Comparison of ENCODE assay signal across 8 cellular contexts in genomic region chr17:36544320-36545092, GRCh38. TPM values are rescaled to one million over a fixed set of nuclear protein-coding genes. Genes with fewer than 3 reads are reported as not detected.
DNase-seq lines count a peak whose midpoint lies in the region; ATAC-seq, FAIRE-seq and TF ChIP-seq lines count a peak whose summit lies in the region.

A gene with protein sequence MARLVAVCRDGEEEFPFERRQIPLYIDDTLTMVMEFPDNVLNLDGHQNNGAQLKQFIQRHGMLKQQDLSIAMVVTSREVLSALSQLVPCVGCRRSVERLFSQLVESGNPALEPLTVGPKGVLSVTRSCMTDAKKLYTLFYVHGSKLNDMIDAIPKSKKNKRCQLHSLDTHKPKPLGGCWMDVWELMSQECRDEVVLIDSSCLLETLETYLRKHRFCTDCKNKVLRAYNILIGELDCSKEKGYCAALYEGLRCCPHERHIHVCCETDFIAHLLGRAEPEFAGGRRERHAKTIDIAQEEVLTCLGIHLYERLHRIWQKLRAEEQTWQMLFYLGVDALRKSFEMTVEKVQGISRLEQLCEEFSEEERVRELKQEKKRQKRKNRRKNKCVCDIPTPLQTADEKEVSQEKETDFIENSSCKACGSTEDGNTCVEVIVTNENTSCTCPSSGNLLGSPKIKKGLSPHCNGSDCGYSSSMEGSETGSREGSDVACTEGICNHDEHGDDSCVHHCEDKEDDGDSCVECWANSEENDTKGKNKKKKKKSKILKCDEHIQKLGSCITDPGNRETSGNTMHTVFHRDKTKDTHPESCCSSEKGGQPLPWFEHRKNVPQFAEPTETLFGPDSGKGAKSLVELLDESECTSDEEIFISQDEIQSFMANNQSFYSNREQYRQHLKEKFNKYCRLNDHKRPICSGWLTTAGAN (plus strand): TSS chr17:36544919. CDS start chr17:36545725, 806 bp downstream.

- no peaks in the 10 kb centered on the region for H3K27me3 ChIP-seq in AG04450 (ENCODE audit: control insufficient read depth, insufficient read depth, low read length)
- H3K27me3 ChIP-seq in bronchial epithelial cell (ENCODE audit: control insufficient read depth, insufficient read depth, low read length): no peaks in the 10 kb centered on the region
- no peaks in the 10 kb centered on the region for H3K27me3 ChIP-seq in smooth muscle cell (ENCODE audit: low read depth)

- CTCF ChIA-PET in AG04450 (lab: Charles Lee) (interaction anchor here (1.0 kb wide), 1 partner anchor 61 kb away, joined by 3 read pairs; no protein-coding TSS in a partner anchor), activated B cell treated with CpG ODN at 0.5 μM for 24 hours (lab: Charles Lee) (interaction anchor here (0.7 to 2.4 kb wide), 2 partner anchors 10 to 59 kb away, joined by 6 to 12 read pairs; partner anchors contain the start of genes MYO19 and PIGW)

- no peaks in the 10 kb centered on the region for H3K9me3 Mint-ChIP-seq in activated B cell treated with CpG ODN at 0.5 μM for 24 hours
- no peaks in the 10 kb centered on the region for H3K9me3 Mint-ChIP-seq in immature natural killer cell

- peaks cover 2% of the 10 kb centered on the region for H3K36me3 ChIP-seq in bronchial epithelial cell (ENCODE audit: control insufficient read depth, insufficient read depth, low read length)
- no peaks in the 10 kb centered on the region for H3K36me3 ChIP-seq in smooth muscle cell (ENCODE audit: low read depth)

- DNase-seq in AG04450 (ENCODE audit: low read depth, low spot score) (peak; percentile 69), NCI-H345 (lab: John Stamatoyannopoulos, UW) (peak; percentile 94), activated B cell treated with CpG ODN at 0.5 μM for 24 hours (peak; percentile 88), bronchial epithelial cell (ENCODE audit: low read depth) (peak; percentile 83), immature natural killer cell (peak; percentile 88 to 95 (median 90)), smooth muscle cell (lab: John Stamatoyannopoulos, UW; ENCODE audit: unreplicated experiment) (peak; percentile 96)

- peaks cover 27% of the 10 kb centered on the region for H3K4me1 ChIP-seq in smooth muscle cell (ENCODE audit: low read depth)

- H3K27ac Mint-ChIP-seq in activated B cell treated with CpG ODN at 0.5 μM for 24 hours (peak within 1 kb of the TSS; percentile 97), immature natural killer cell (peak within 1 kb of the TSS; percentile 97 to 99 (median 99))

- H3K79me2 ChIP-seq in smooth muscle cell (ENCODE audit: low read depth): peaks cover 60% of the 10 kb centered on the region

- H2AFZ ChIP-seq in smooth muscle cell (ENCODE audit: low read depth): peak within 1 kb of the TSS; percentile 99

- H3K4me3 Mint-ChIP-seq in activated B cell treated with CpG ODN at 0.5 μM for 24 hours (peak within 1 kb of the TSS; percentile 99), immature natural killer cell (peak within 1 kb of the TSS; percentile 93 to 97 (median 96))

- peak; percentile 52 for ATAC-seq in GM19023 (IDR thresholded peaks at IDR 0.05; ENCODE audit: unreplicated experiment)
- peak; percentile 51 for ATAC-seq in HG03175 (IDR thresholded peaks at IDR 0.05; ENCODE audit: unreplicated experiment)
- ATAC-seq in activated B cell treated with CpG ODN at 0.5 μM for 24 hours (ENCODE audit: low read depth): peak; percentile 70

- H3K9me3 ChIP-seq in AG04450 (ENCODE audit: control insufficient read depth, insufficient read depth, low read length) (no peaks in the 10 kb centered on the region; the same call in 1 of the 2 replicates), smooth muscle cell (replicated peaks; ENCODE audit: low read depth) (no peaks in the 10 kb centered on the region)

- H3K9ac ChIP-seq in smooth muscle cell (ENCODE audit: low read depth): peak within 1 kb of the TSS; percentile 99

- POLR2A ChIA-PET in AG04450 (lab: Yijun Ruan, JAX) (interaction anchor here (1.1 to 2.9 kb wide), 4 partner anchors 9 to 58 kb away, joined by 3 to 40 read pairs (median 6); partner anchors contain the start of genes MRM1, MYO19, PIGW and ZNHIT3), activated B cell treated with CpG ODN at 0.5 μM for 24 hours (lab: Charles Lee) (interaction anchor here (0.5 to 4.3 kb wide), 22 partner anchors 9 to 1300 kb away, joined by 3 to 153 read pairs (median 4); partner anchors contain the start of genes MRM1, MYO19, PIGW and TAF15)

- H4K20me1 ChIP-seq in smooth muscle cell (ENCODE audit: low read depth): peaks cover 37% of the 10 kb centered on the region

- intact Hi-C loops in activated B cell treated with CpG ODN at 0.5 μM for 24 hours (cut with micrococcal nuclease): loop anchor here (1.0 to 10.0 kb wide), 9 partner anchors 9 to 960 kb away; partner anchors contain the start of genes AATF, AP2B1, DHRS11 and MRM1

- peak within 1 kb of the TSS; percentile 95 for H3K4me2 ChIP-seq in smooth muscle cell

- peaks cover 47% of the 10 kb centered on the region for H3K4me1 Mint-ChIP-seq in activated B cell treated with CpG ODN at 0.5 μM for 24 hours
- H3K4me1 Mint-ChIP-seq in immature natural killer cell: peaks cover 36 to 50% of the 10 kb centered on the region in 2 donors

- H3K36me3 Mint-ChIP-seq in activated B cell treated with CpG ODN at 0.5 μM for 24 hours (ENCODE audit: low read depth): peaks cover 41% of the 10 kb centered on the region
- H3K36me3 Mint-ChIP-seq in immature natural killer cell: no peaks in the 10 kb centered on the region

- peaks cover 15% of the 10 kb centered on the region for H3F3A ChIP-seq in smooth muscle cell (ENCODE audit: low read depth)

- no peak for FAIRE-seq in bronchial epithelial cell (lab: Jason Lieb, UNC)

- H3K27ac ChIP-seq in AG04450 (ENCODE audit: low read depth, low read length) (peak within 1 kb of the TSS; percentile 98), smooth muscle cell (ENCODE audit: low read depth) (peak within 1 kb of the TSS; percentile 99)

- TF ChIP-seq CTCF in AG04450 (IDR thresholded peaks at IDR 0.05; ENCODE audit: low read depth, low read length) (no peak), activated B cell treated with CpG ODN at 0.5 μM for 24 hours (IDR thresholded peaks at IDR 0.05) (no peak), bronchial epithelial cell (IDR thresholded peaks at IDR 0.05; ENCODE audit: insufficient read depth, low read length, severe bottlenecking) (no peak), smooth muscle cell (IDR thresholded peaks at IDR 0.05; ENCODE audit: borderline replicate concordance, insufficient read depth, poor library complexity, severe bottlenecking) (no peak)

- H3K27me3 Mint-ChIP-seq in activated B cell treated with CpG ODN at 0.5 μM for 24 hours (no peaks in the 10 kb centered on the region), immature natural killer cell (ENCODE audit: low read depth in 3 of 3) (peaks cover 8 to 22% (median 9%) of the 10 kb centered on the region in 3 donors)

- WGBS in smooth muscle cell (ENCODE audit: low lambda C conversion rate): 1% methylated on average over 55 of the region's 72 CpGs

- peak within 1 kb of the TSS; percentile 96 for H3K4me3 ChIP-seq in AG04450 (ENCODE audit: low read depth, low read length)
- peak within 1 kb of the TSS; percentile 99 for H3K4me3 ChIP-seq in bronchial epithelial cell (ENCODE audit: low read depth, low read length)
- H3K4me3 ChIP-seq in smooth muscle cell: peak within 1 kb of the TSS; percentile 100

RNA-seq across cellular contexts. Expression of the gene that starts here (rescaled TPM):
- 77.6 and 87.6 TPM in 2 replicates for polyA plus RNA-seq in AG04450 (2011; rRNA removed)
- polyA minus RNA-seq in AG04450 (2011; rRNA and poly(A)+ RNA removed): 84.7 and 94.5 TPM in 2 replicates
- total RNA-seq in activated B cell treated with CpG ODN at 0.5 μM for 24 hours: 103 and 118 TPM in 2 replicates
- total RNA-seq in bronchial epithelial cell: 92.6 and 94.3 TPM in 2 replicates
- 10 to 100 TPM; 28.2 to 60.0 (median 35.7) TPM for polyA plus RNA-seq in immature natural killer cell
- total RNA-seq in smooth muscle cell: 56.6 and 61.8 TPM in 2 replicates
- 54.4 and 68.8 TPM in 2 replicates for polyA plus RNA-seq in smooth muscle cell

Comparison
In these comparisons a context has a peak if more than half of its experiments do, and no peak if none do; other contexts are left out.
1. Peak in every context shown above with its lines: DNase-seq, ATAC-seq, H3K4me3 ChIP-seq and H3K27ac ChIP-seq.